ENCODE assay signal across 8 cellular contexts in the genomic region with DNA sequence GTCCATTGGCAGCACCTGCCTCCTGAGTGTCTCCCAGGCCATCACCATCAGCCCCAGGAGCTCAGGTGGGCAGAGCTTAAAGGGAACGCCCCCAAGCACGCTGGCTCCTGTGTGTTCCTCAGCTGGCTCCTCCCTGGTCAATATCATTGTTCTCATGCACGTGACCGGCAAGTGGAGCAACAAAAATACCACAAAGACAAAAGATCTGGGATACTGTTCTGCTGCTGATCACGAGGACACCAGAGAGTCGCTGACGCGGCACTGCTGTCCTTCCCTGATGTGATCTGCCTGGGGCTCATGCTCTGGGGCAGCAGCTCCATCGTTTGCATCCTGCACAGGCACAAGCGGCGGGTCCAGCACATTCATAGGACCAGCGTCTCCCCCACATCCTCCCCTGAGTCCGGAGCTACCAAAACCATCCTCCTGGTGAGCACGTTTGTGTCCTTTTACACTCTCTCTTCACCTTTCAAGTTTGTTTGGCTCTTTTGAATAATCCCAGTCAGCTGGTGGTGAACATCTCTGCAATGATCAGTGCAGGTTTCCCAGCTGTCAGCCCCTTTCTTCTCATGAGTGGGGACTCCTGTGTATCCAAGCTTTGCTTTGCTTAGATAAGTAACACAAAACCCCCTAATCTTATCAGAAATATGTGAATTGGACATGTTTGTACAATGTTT. TPM values are rescaled to one million over a fixed set of nuclear protein-coding genes. Genes with fewer than 3 reads are reported as not detected.
DNase-seq lines count a peak whose midpoint lies in the region; FAIRE-seq and TF ChIP-seq lines count a peak whose summit lies in the region.
"Not testable (repeated sequence)": the region's sequence is repeated elsewhere in the genome, so short reads cannot be mapped to it uniquely, and the experiment has no call there.

No MANE protein-coding gene starts in this region.

- H3K27ac Mint-ChIP-seq in glutamatergic neuron (ENCODE audit: unreplicated experiment): peak overlapping the region; percentile 87
- not testable (repeated sequence) for H3K27ac Mint-ChIP-seq in type B pancreatic cell

- H3K4me3 Mint-ChIP-seq in glutamatergic neuron (ENCODE audit: unreplicated experiment) (peak overlapping the region; percentile 81), type B pancreatic cell (peak overlapping the region; percentile 69)

- not testable (repeated sequence) for TF ChIP-seq CTCF in glutamatergic neuron (IDR thresholded peaks at IDR 0.05; ENCODE audit: partially characterized antibody, unreplicated experiment); type B pancreatic cell (conservative IDR thresholded peaks at IDR 0.05)

- H3K36me3 Mint-ChIP-seq in glutamatergic neuron (ENCODE audit: unreplicated experiment); type B pancreatic cell: not testable (repeated sequence)

- not testable (repeated sequence) for H3K4me1 ChIP-seq in neuron (ENCODE audit: insufficient read depth, low read length)

- H3K9me3 ChIP-seq in neuron (ENCODE audit: low read length): not testable (repeated sequence)

- not testable (repeated sequence) for H3K27me3 Mint-ChIP-seq in glutamatergic neuron (ENCODE audit: unreplicated experiment); type B pancreatic cell

- H3K36me3 ChIP-seq in neuron (ENCODE audit: insufficient read depth, low read length): not testable (repeated sequence)

- FAIRE-seq in islet of Langerhans (lab: Jason Lieb, UNC): peak; percentile 27

- DNase-seq in DMS79 treated with DMSO at 0.1 percent for 48 hours (lab: John Stamatoyannopoulos, UW) (peak; percentile 10), NCI-H1105 treated with DMSO at 0.1 percent for 48 hours (lab: John Stamatoyannopoulos, UW) (peak; percentile 1), NCI-H748 (lab: John Stamatoyannopoulos, UW; ENCODE audit: unreplicated experiment) (peak; percentile 83)
- not testable (repeated sequence) for DNase-seq in glutamatergic neuron; type B pancreatic cell (ENCODE audit: extremely low spot score, unreplicated experiment)

- not testable (repeated sequence) for H3K9me3 Mint-ChIP-seq in glutamatergic neuron (ENCODE audit: unreplicated experiment); type B pancreatic cell

- H3K27me3 ChIP-seq in neuron (ENCODE audit: insufficient read depth, low read length): not testable (repeated sequence)

- peak overlapping the region; percentile 27 for H3K4me3 ChIP-seq in neuron (ENCODE audit: low read length)

- H3K4me1 Mint-ChIP-seq in glutamatergic neuron (ENCODE audit: low read depth, unreplicated experiment): not testable (repeated sequence)
- H3K4me1 Mint-ChIP-seq in type B pancreatic cell (ENCODE audit: unreplicated experiment): peaks cover 15% of the 10 kb centered on the region

- not testable (repeated sequence) for H2AFZ ChIP-seq in neuron (ENCODE audit: low read depth, low read length)

- peak overlapping the region; percentile 45 for H3K27ac ChIP-seq in angular gyrus (ENCODE audit: low read depth, low read length)

RNA-seq across cellular contexts. Expression of gene ZNF331, which starts 34.1 kb away (rescaled TPM):
- 13.3 TPM for total RNA-seq in glutamatergic neuron (ENCODE audit: unreplicated experiment)
- total RNA-seq in type B pancreatic cell (ENCODE audit: low replicate concordance): 13.7 and 25.7 TPM in 2 replicates

RNA-seq across cellular contexts. Expression of gene ZNF813, which starts 36.3 kb away (rescaled TPM):
- total RNA-seq in glutamatergic neuron (ENCODE audit: unreplicated experiment): 5.2 TPM
- 7.6 and 10.6 TPM in 2 replicates for total RNA-seq in type B pancreatic cell (ENCODE audit: low replicate concordance)
